ENCODE assay signal across 8 cellular contexts in the genomic region with DNA sequence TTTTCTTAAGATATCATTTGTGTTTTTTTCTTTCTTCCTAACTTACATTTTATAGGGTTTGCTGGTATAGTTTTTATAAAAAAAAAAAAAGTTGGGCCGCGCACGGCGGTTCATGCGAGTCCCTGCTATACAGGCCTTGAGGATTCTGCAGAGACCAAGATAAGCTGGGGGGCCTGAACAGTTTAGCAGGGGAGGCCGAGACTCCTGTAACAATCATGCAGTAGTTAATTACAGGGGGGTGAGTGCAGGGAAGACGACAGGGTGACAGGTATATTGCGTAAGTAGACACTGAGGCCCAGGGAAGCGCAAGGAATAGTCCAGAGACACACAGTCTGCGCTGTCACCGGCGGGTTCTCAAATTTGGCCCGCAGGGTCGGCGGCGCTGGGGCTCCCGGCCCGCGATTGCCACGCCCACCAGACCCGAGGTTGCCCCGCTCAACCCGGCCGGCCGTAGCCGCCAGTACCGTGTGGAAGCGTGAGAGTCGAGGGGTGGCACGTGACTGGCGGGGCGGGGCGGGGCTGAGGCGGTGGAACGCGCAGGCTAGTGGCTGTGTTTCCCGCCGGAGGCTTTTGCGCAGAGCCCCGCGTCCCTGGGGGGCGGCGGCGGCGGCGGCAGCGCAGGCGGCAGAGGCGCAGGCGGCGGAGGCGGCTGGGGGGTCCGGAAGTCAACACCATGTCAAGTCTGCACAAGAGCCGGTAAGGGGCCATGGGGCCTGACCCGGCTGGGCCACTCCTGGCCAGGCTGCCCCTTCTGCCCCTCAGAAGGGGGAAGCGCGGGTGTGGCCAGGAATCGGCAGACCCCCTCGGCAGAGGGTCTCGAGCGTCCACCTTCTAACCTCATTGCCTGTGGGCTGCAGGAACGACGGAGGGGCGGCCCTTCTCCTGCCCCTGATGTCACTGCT. TPM values are rescaled to one million over a fixed set of nuclear protein-coding genes. Genes with fewer than 3 reads are reported as not detected.
DNase-seq lines count a peak whose midpoint lies in the region; TF ChIP-seq lines count a peak whose summit lies in the region.

A gene with protein sequence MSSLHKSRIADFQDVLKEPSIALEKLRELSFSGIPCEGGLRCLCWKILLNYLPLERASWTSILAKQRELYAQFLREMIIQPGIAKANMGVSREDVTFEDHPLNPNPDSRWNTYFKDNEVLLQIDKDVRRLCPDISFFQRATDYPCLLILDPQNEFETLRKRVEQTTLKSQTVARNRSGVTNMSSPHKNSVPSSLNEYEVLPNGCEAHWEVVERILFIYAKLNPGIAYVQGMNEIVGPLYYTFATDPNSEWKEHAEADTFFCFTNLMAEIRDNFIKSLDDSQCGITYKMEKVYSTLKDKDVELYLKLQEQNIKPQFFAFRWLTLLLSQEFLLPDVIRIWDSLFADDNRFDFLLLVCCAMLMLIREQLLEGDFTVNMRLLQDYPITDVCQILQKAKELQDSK (plus strand): TSS at position 573 of the 902 bp plus-strand sequence. CDS start 101 bp downstream, at position 674.

- peak; percentile 56 for DNase-seq in GM04504 (ENCODE audit: low read depth)
- peak; percentile 56 for DNase-seq in HFFc6
- DNase-seq in NCI-H1048 (lab: John Stamatoyannopoulos, UW) = peak; percentile 79
- DNase-seq in SK-N-SH = peak; percentile 98
- DNase-seq in activated naive CD4-positive, alpha-beta T cell treated with anti-CD3 and anti-CD28 coated beads, Interleukin-2, amount 10 ng/mL, durations not matched to agents 7 days and 5 days = peak; percentile 92
- DNase-seq in germinal center (ENCODE audit: low spot score) = peak; percentile 95
- DNase-seq in nucleus accumbens (lab: John Stamatoyannopoulos, UW) = peak in 55 of 56 donors; percentile 52 to 93 (median 85)
- peak; percentile 22 to 94 (median 84) for DNase-seq in substantia nigra (lab: John Stamatoyannopoulos, UW)

- H3K27me3 Mint-ChIP-seq in HFFc6 (ENCODE audit: insufficient read depth) = no peaks in the 10 kb centered on the region; the same call in 1 of the 2 replicates
- H3K27me3 Mint-ChIP-seq in activated naive CD4-positive, alpha-beta T cell treated with anti-CD3 and anti-CD28 coated beads, Interleukin-2, amount 10 ng/mL, durations not matched to agents 7 days and 5 days = peaks cover 3% of the 10 kb centered on the region

- H3K9me3 ChIP-seq in SK-N-SH = no peaks in the 10 kb centered on the region

- peak in 1 of 2 experiments; percentile 79; a peak in 1 of 4 replicates for TF ChIP-seq EP300 in SK-N-SH (IDR thresholded peaks at IDR 0.05; ENCODE audit: borderline replicate concordance in 1 of 2, low read depth in 1 of 2, low read length in 1 of 2)

- H3F3A ChIP-seq in SK-N-SH (replicated peaks; ENCODE audit: insufficient read depth) = peaks cover 5% of the 10 kb centered on the region

- POLR2A ChIA-PET in SK-N-SH (lab: Yijun Ruan, JAX) = no interaction called here

- H3K4me3 ChIP-seq in SK-N-SH (ENCODE audit: low read depth in 2 of 2, low read length in 1 of 2) = peak within 1 kb of the TSS; percentile 74 to 93

- H3K4me3 Mint-ChIP-seq in HFFc6 = peak within 1 kb of the TSS; percentile 95
- peak within 1 kb of the TSS; percentile 95 for H3K4me3 Mint-ChIP-seq in activated naive CD4-positive, alpha-beta T cell treated with anti-CD3 and anti-CD28 coated beads, Interleukin-2, amount 10 ng/mL, durations not matched to agents 7 days and 5 days

- peak within 1 kb of the TSS; percentile 91 for H3K4me2 ChIP-seq in SK-N-SH

- H3K4me1 ChIP-seq in SK-N-SH (ENCODE audit: control insufficient read depth in 1 of 2, insufficient read depth in 2 of 2, low read depth in 1 of 2, low read length in 1 of 2) = peaks cover 0 to 10% of the 10 kb centered on the region in 2 experiments; a peak in 1 of 4 replicates

- peaks cover 0 to 15% of the 10 kb centered on the region in 2 experiments for H3K36me3 ChIP-seq in SK-N-SH (replicated peaks in 1 of 2; ENCODE audit: control insufficient read depth in 1 of 2, insufficient read depth in 2 of 2, low read length in 1 of 2)

- WGBS in SK-N-SH (ENCODE audit: low lambda C conversion rate) = 30% methylated on average over 22 of the region's 64 CpGs

- H3K4me1 Mint-ChIP-seq in HFFc6 (ENCODE audit: low read depth) = peaks cover 21% of the 10 kb centered on the region
- H3K4me1 Mint-ChIP-seq in activated naive CD4-positive, alpha-beta T cell treated with anti-CD3 and anti-CD28 coated beads, Interleukin-2, amount 10 ng/mL, durations not matched to agents 7 days and 5 days = peaks cover 22% of the 10 kb centered on the region

- TF ChIP-seq CTCF in HFFc6 (IDR thresholded peaks at IDR 0.05) (no peak), SK-N-SH (IDR thresholded peaks at IDR 0.05) (no peak)

- H3K9ac ChIP-seq in SK-N-SH = peak within 1 kb of the TSS; percentile 75

- CTCF ChIA-PET in SK-N-SH (lab: Yijun Ruan, JAX) = interaction anchor here (1.2 kb wide), 1 partner anchor 53 kb away, joined by 3 read pairs; no protein-coding TSS in a partner anchor
- CTCF ChIA-PET in activated naive CD4-positive, alpha-beta T cell treated with anti-CD3 and anti-CD28 coated beads, Interleukin-2, amount 10 ng/mL, durations not matched to agents 7 days and 5 days (lab: Charles Lee) = interaction anchor here (0.8 kb wide), 1 partner anchor 16 kb away, joined by 4 read pairs; no protein-coding TSS in a partner anchor

- H3K79me2 ChIP-seq in SK-N-SH (ENCODE audit: insufficient read depth) = peaks cover 28% of the 10 kb centered on the region

- no peaks in the 10 kb centered on the region for H3K9me2 ChIP-seq in SK-N-SH

- no peaks in the 10 kb centered on the region for H3K36me3 Mint-ChIP-seq in HFFc6 (ENCODE audit: low read depth)
- H3K36me3 Mint-ChIP-seq in activated naive CD4-positive, alpha-beta T cell treated with anti-CD3 and anti-CD28 coated beads, Interleukin-2, amount 10 ng/mL, durations not matched to agents 7 days and 5 days = peaks cover 3% of the 10 kb centered on the region

- H3K27ac ChIP-seq in SK-N-SH (ENCODE audit: low read depth in 2 of 2, low read length in 1 of 2) (peak within 1 kb of the TSS; percentile 48 to 56; a peak in 2 of 4 replicates), substantia nigra (ENCODE audit: low read depth, low read length, poor library complexity, severe bottlenecking) (peak within 1 kb of the TSS; percentile 86)

- H2AFZ ChIP-seq in SK-N-SH (ENCODE audit: low read depth) = peak within 1 kb of the TSS; percentile 93

- H4K20me1 ChIP-seq in SK-N-SH (ENCODE audit: insufficient read depth) = no peaks in the 10 kb centered on the region

- TF ChIP-seq RAD21 in SK-N-SH (IDR thresholded peaks at IDR 0.05; ENCODE audit: low read length) = no peak

- H3K27me3 ChIP-seq in SK-N-SH (ENCODE audit: insufficient read depth) = no peaks in the 10 kb centered on the region

- H3K9me3 Mint-ChIP-seq in HFFc6 = no peaks in the 10 kb centered on the region
- H3K9me3 Mint-ChIP-seq in activated naive CD4-positive, alpha-beta T cell treated with anti-CD3 and anti-CD28 coated beads, Interleukin-2, amount 10 ng/mL, durations not matched to agents 7 days and 5 days = no peaks in the 10 kb centered on the region

- H3K27ac Mint-ChIP-seq in HFFc6 = peak within 1 kb of the TSS; percentile 64
- H3K27ac Mint-ChIP-seq in activated naive CD4-positive, alpha-beta T cell treated with anti-CD3 and anti-CD28 coated beads, Interleukin-2, amount 10 ng/mL, durations not matched to agents 7 days and 5 days = peak within 1 kb of the TSS; percentile 95

TF ChIP-seq in SK-N-SH, 30 proteins besides CTCF, POLR2A, EP300 and RAD21 (continues in another document):
- TF ChIP-seq, protein P1, sequence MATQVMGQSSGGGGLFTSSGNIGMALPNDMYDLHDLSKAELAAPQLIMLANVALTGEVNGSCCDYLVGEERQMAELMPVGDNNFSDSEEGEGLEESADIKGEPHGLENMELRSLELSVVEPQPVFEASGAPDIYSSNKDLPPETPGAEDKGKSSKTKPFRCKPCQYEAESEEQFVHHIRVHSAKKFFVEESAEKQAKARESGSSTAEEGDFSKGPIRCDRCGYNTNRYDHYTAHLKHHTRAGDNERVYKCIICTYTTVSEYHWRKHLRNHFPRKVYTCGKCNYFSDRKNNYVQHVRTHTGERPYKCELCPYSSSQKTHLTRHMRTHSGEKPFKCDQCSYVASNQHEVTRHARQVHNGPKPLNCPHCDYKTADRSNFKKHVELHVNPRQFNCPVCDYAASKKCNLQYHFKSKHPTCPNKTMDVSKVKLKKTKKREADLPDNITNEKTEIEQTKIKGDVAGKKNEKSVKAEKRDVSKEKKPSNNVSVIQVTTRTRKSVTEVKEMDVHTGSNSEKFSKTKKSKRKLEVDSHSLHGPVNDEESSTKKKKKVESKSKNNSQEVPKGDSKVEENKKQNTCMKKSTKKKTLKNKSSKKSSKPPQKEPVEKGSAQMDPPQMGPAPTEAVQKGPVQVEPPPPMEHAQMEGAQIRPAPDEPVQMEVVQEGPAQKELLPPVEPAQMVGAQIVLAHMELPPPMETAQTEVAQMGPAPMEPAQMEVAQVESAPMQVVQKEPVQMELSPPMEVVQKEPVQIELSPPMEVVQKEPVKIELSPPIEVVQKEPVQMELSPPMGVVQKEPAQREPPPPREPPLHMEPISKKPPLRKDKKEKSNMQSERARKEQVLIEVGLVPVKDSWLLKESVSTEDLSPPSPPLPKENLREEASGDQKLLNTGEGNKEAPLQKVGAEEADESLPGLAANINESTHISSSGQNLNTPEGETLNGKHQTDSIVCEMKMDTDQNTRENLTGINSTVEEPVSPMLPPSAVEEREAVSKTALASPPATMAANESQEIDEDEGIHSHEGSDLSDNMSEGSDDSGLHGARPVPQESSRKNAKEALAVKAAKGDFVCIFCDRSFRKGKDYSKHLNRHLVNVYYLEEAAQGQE (IDR thresholded peaks at IDR 0.05; ENCODE audit: low read depth, low read length) = 0 out of 2 replicates have a peak, but pooled peaks have one; percentile 37
- no peak for TF ChIP-seq FOSL2 (IDR thresholded peaks at IDR 0.05; ENCODE audit: borderline replicate concordance, low read depth)
- TF ChIP-seq JUND (IDR thresholded peaks at IDR 0.05) = no peak
- no peak for TF ChIP-seq YY1 (IDR thresholded peaks at IDR 0.05; ENCODE audit: low read depth)
- no peak for TF ChIP-seq RXRA (IDR thresholded peaks at IDR 0.05; ENCODE audit: borderline replicate concordance, low read depth)
- TF ChIP-seq NRF1 (IDR thresholded peaks at IDR 0.05; ENCODE audit: low read depth, low read length) = 0 out of 2 replicates have a peak, but pooled peaks have one; percentile 39
- no peak; the same call in 1 of the 2 replicates for TF ChIP-seq RCOR1 (IDR thresholded peaks at IDR 0.05; ENCODE audit: low read length)
- TF ChIP-seq FOXJ3 (CRISPR knock-in tag; IDR thresholded peaks at IDR 0.05) = 0 out of 2 replicates have a peak, but pooled peaks have one; percentile 46

RNA-seq across cellular contexts. Expression of the gene that starts here (rescaled TPM):
- total RNA-seq in HFFc6 (2021; fragmentation: NEBNext Ultra II Directional; extraction: Animal tissue kit (Norgen Biotek cat#: 25700)) = 10 to 100 TPM; 28.0 to 34.7 (median 30.3) TPM
- polyA plus RNA-seq in SK-N-SH (2012; rRNA removed) = 19.1 and 19.7 TPM in 2 replicates
- 10.1 and 14.8 TPM in 2 replicates for polyA plus RNA-seq in SK-N-SH (2012; cell fraction: cytosol; rRNA removed)
- 26.5 and 27.7 TPM in 2 replicates for polyA plus RNA-seq in SK-N-SH (2012; cell fraction: nucleus; rRNA removed)

Comparison
In these comparisons a context has a peak if more than half of its experiments do, and no peak if none do; other contexts are left out.
1. Peak in every context shown above with its lines: DNase-seq, H3K4me3 ChIP-seq and H3K27ac ChIP-seq.